25 cellular contexts compared by ENCODE assay signal in genomic region chr22:44823396-44823795, GRCh38.
A peak's percentile ranks its signal among the peaks of the same experiment; 100 is the strongest.
DNase-seq lines count a peak whose midpoint lies in the region; ATAC-seq and TF ChIP-seq lines count a peak whose summit lies in the region.
"Had no signal": no experiment of that assay in that cellular context is flagged by ENCODE, and none has a peak within 500 bp of the region (broad histone marks: within the 10 kb centered on the region; RNA-seq: fewer than 3 reads in every experiment).

No MANE protein-coding gene starts in this region.

- H3K27me3 ChIP-seq in breast epithelium (no peaks in the 10 kb centered on the region), HCT116 (ENCODE audit: insufficient read depth, low read length) (no peaks in the 10 kb centered on the region), neuronal stem cell (ENCODE audit: control insufficient read depth in 3 of 3, insufficient read depth in 3 of 3, low read depth in 1 of 3, low read length in 3 of 3) (peaks cover 0 to 11% (median 0%) of the 10 kb centered on the region in 3 experiments)
- H3K27me3 ChIP-seq: BE2C had no signal

- no peak overlapping the region for H3K4ac ChIP-seq in neuronal stem cell (ENCODE audit: low read length)

- no peaks in the 10 kb centered on the region for H3K4me1 Mint-ChIP-seq in MCF 10A (ENCODE audit: insufficient read depth, unreplicated experiment)
- H3K4me1 Mint-ChIP-seq in type B pancreatic cell (ENCODE audit: unreplicated experiment): peaks cover 7% of the 10 kb centered on the region
- no peaks in the 10 kb centered on the region for H3K4me1 Mint-ChIP-seq in activated CD4-positive, alpha-beta T cell treated with anti-CD3 and anti-CD28 coated beads, Interleukin-2, amount 10 ng/mL, durations not matched to agents 7 days and 5 days

- WGBS in neuronal stem cell (ENCODE audit: extremely low coverage in 2 of 2, insufficient read length in 2 of 2, insufficient replicate concordance in 1 of 2), 2 donors: no CpG with 5 or more reads among the region's 8 CpGs

- H4K91ac ChIP-seq in neuronal stem cell (ENCODE audit: low read depth, low read length, poor library complexity): no peak overlapping the region

- TF ChIP-seq POLR2A in breast epithelium (IDR thresholded peaks at IDR 0.05) (no peak), HCT116 (IDR thresholded peaks at IDR 0.05; ENCODE audit: borderline replicate concordance, extremely low read depth, insufficient read depth, insufficient read length) (no peak)

- RAD21 ChIA-PET in HCT116 (lab: Charles Lee; ENCODE audit: low non-redundant PET in 1 of 2, low total read pairs in 2 of 2, uncharacterized antibody in 2 of 2, unreplicated experiment in 2 of 2): no interaction called here

- TF ChIP-seq CTCF in MCF 10A (IDR thresholded peaks at IDR 0.05; ENCODE audit: unreplicated experiment) (no peak), breast epithelium (IDR thresholded peaks at IDR 0.05) (no peak), HCT116 (IDR thresholded peaks at IDR 0.05 in 2 of 3, conservative IDR thresholded peaks at IDR 0.05 in 1 of 3; ENCODE audit: borderline replicate concordance in 1 of 3, insufficient read depth in 1 of 3, low read depth in 2 of 3, low read length in 2 of 3) (no peak), type B pancreatic cell (conservative IDR thresholded peaks at IDR 0.05) (no peak)

- POLR2A ChIA-PET in MCF 10A (lab: Yijun Ruan, JAX): no interaction called here
- POLR2A ChIA-PET in HCT116 (lab: Charles Lee): no interaction called here
- POLR2A ChIA-PET in activated CD4-positive, alpha-beta T cell treated with anti-CD3 and anti-CD28 coated beads, Interleukin-2, amount 10 ng/mL, durations not matched to agents 7 days and 5 days (lab: Charles Lee): no interaction called here

- H3K27ac ChIP-seq in breast epithelium (no peak overlapping the region), HCT116 (ENCODE audit: low read depth, low read length) (no peak overlapping the region), neuronal stem cell (replicated peaks; ENCODE audit: low read length) (no peak overlapping the region)
- H3K27ac ChIP-seq: RWPE1 had no signal

- CTCF ChIA-PET in MCF 10A (lab: Yijun Ruan, JAX): interaction anchor here (0.6 to 1.8 kb wide), 4 partner anchors 31 to 260 kb away, joined by 3 to 11 read pairs (median 5); no protein-coding TSS in a partner anchor
- CTCF ChIA-PET in HCT116 (lab: Charles Lee): no interaction called here
- CTCF ChIA-PET in activated CD4-positive, alpha-beta T cell treated with anti-CD3 and anti-CD28 coated beads, Interleukin-2, amount 10 ng/mL, durations not matched to agents 7 days and 5 days (lab: Charles Lee): no interaction called here

- H3K4me3 ChIP-seq in breast epithelium (no peak overlapping the region), HCT116 (replicated peaks in 1 of 2; ENCODE audit: low read depth in 1 of 2, low read length in 2 of 2) (no peak overlapping the region), neuronal stem cell (ENCODE audit: low read length in 2 of 2) (no peak overlapping the region)

- H2BK15ac ChIP-seq in neuronal stem cell (ENCODE audit: low read length): no peak overlapping the region

- no peak overlapping the region for H3K18ac ChIP-seq in neuronal stem cell (ENCODE audit: low read length)

- intact Hi-C loops in MCF 10A (cut with micrococcal nuclease) (loop anchor here (5.0 kb wide), 3 partner anchors 139 to 439 kb away; no protein-coding TSS in a partner anchor), breast epithelium (cut with DNase I; ENCODE audit: low total_unique reads) (loop anchor here (10.0 kb wide), 1 partner anchor 271 kb away; no protein-coding TSS in a partner anchor), HCT116 (cut with micrococcal nuclease) (loop anchor here (5.0 kb wide), 2 partner anchors 154 to 274 kb away; no protein-coding TSS in a partner anchor)

- H3K9me3 Mint-ChIP-seq in MCF 10A (ENCODE audit: unreplicated experiment): no peaks in the 10 kb centered on the region
- H3K9me3 Mint-ChIP-seq in type B pancreatic cell: no peaks in the 10 kb centered on the region
- H3K9me3 Mint-ChIP-seq in activated CD4-positive, alpha-beta T cell treated with anti-CD3 and anti-CD28 coated beads, Interleukin-2, amount 10 ng/mL, durations not matched to agents 7 days and 5 days: no peaks in the 10 kb centered on the region
- H3K9me3 Mint-ChIP-seq: HFFc6 had no signal

- peak overlapping the region; percentile 76 for H3K27ac Mint-ChIP-seq in MCF 10A (ENCODE audit: low read depth, unreplicated experiment)
- H3K27ac Mint-ChIP-seq in type B pancreatic cell: peak overlapping the region; percentile 64
- H3K27ac Mint-ChIP-seq in activated CD4-positive, alpha-beta T cell treated with anti-CD3 and anti-CD28 coated beads, Interleukin-2, amount 10 ng/mL, durations not matched to agents 7 days and 5 days: no peak overlapping the region
- H3K27ac Mint-ChIP-seq: HFFc6 had no signal

- DNase-seq in MCF 10A (ENCODE audit: unreplicated experiment) (no peak), breast epithelium (ENCODE audit: low spot score in 2 of 2) (no peak), HCT116 (ENCODE audit: low read depth, low spot score) (no peak), neuronal stem cell (ENCODE audit: low spot score) (no peak), type B pancreatic cell (ENCODE audit: extremely low spot score, unreplicated experiment) (no peak), inferior parietal cortex (ENCODE audit: extremely low spot score) (no peak), SKM-1 treated with dmso at 0.1 percent for 144 hours (lab: John Stamatoyannopoulos, UW; ENCODE audit: unreplicated experiment) (no peak)
- no peak for DNase-seq in activated CD4-positive, alpha-beta T cell treated with anti-CD3 and anti-CD28 coated beads, Interleukin-2, amount 10 ng/mL, durations not matched to agents 7 days and 5 days
- DNase-seq: 8988T, ACHN, BE2C, DMS153, HFFc6, Karpas-422, NCI-H1092 treated with DMSO at 0.1 percent for 48 hours, NCI-H1436, NCI-H187, NCI-H2081 treated with DMSO at 0.1 percent for 48 hours, NCI-H2171, NCI-H226, NCI-H510A, SIG-M5 had no signal

- H3K36me3 Mint-ChIP-seq in MCF 10A (ENCODE audit: insufficient read depth, unreplicated experiment) (peaks cover 5% of the 10 kb centered on the region), type B pancreatic cell (no peaks in the 10 kb centered on the region)
- no peaks in the 10 kb centered on the region for H3K36me3 Mint-ChIP-seq in activated CD4-positive, alpha-beta T cell treated with anti-CD3 and anti-CD28 coated beads, Interleukin-2, amount 10 ng/mL, durations not matched to agents 7 days and 5 days (ENCODE audit: low read depth)

- H3K79me1 ChIP-seq in neuronal stem cell (ENCODE audit: low read depth, low read length): peaks cover 2% of the 10 kb centered on the region

- H3K79me2 ChIP-seq in HCT116 (ENCODE audit: insufficient read depth, low read length): no peaks in the 10 kb centered on the region

- H3K4me3 Mint-ChIP-seq in MCF 10A (ENCODE audit: unreplicated experiment) (no peak overlapping the region), type B pancreatic cell (no peak overlapping the region)
- H3K4me3 Mint-ChIP-seq in activated CD4-positive, alpha-beta T cell treated with anti-CD3 and anti-CD28 coated beads, Interleukin-2, amount 10 ng/mL, durations not matched to agents 7 days and 5 days: no peak overlapping the region
- H3K4me3 Mint-ChIP-seq: HFFc6 had no signal

- H4K20me1 ChIP-seq in HCT116 (ENCODE audit: insufficient read depth): no peaks in the 10 kb centered on the region

- H3K36me3 ChIP-seq in breast epithelium (no peaks in the 10 kb centered on the region), HCT116 (ENCODE audit: control insufficient read depth in 1 of 2, insufficient read depth in 2 of 2, low read length in 2 of 2) (peaks cover 7 to 23% of the 10 kb centered on the region in 2 experiments; a peak in 3 of 4 replicates), neuronal stem cell (replicated peaks in 1 of 2; ENCODE audit: control insufficient read depth in 2 of 2, insufficient read depth in 2 of 2, low read length in 2 of 2) (no peaks in the 10 kb centered on the region)
- H3K36me3 ChIP-seq: BE2C had no signal

- H3K23ac ChIP-seq in neuronal stem cell (ENCODE audit: low read depth, low read length, poor library complexity): no peak overlapping the region

- no peak overlapping the region for H3K14ac ChIP-seq in neuronal stem cell (ENCODE audit: low read length)

- TF ChIP-seq RAD21 in HCT116 (IDR thresholded peaks at IDR 0.05; ENCODE audit: low read depth): no peak

- H3K9me3 ChIP-seq in breast epithelium: no peaks in the 10 kb centered on the region
- no peaks in the 10 kb centered on the region for H3K9me3 ChIP-seq in HCT116 (ENCODE audit: control insufficient read depth in 1 of 2, insufficient read depth in 1 of 2, low read depth in 1 of 2, low read length in 2 of 2)
- no peaks in the 10 kb centered on the region for H3K9me3 ChIP-seq in neuronal stem cell (replicated peaks in 1 of 2; ENCODE audit: control insufficient read depth in 2 of 2, insufficient read depth in 1 of 2, low read depth in 1 of 2, low read length in 2 of 2)
- H3K9me3 ChIP-seq: BE2C had no signal

- peak overlapping the region; percentile 45 for H4K8ac ChIP-seq in neuronal stem cell (ENCODE audit: low read depth, low read length)

- no peak for ATAC-seq in HCT116
- ATAC-seq: HepG2, Panc1 had no signal

- H3K27me3 Mint-ChIP-seq in MCF 10A (ENCODE audit: insufficient read depth, unreplicated experiment) (no peaks in the 10 kb centered on the region), type B pancreatic cell (no peaks in the 10 kb centered on the region)
- no peaks in the 10 kb centered on the region for H3K27me3 Mint-ChIP-seq in activated CD4-positive, alpha-beta T cell treated with anti-CD3 and anti-CD28 coated beads, Interleukin-2, amount 10 ng/mL, durations not matched to agents 7 days and 5 days

- no peak overlapping the region for H2BK5ac ChIP-seq in neuronal stem cell (ENCODE audit: low read length)

- H2AFZ ChIP-seq in HCT116 (ENCODE audit: low read depth, low read length, poor library complexity, severe bottlenecking) (no peak overlapping the region), neuronal stem cell (ENCODE audit: low read length) (no peak overlapping the region)

- peak overlapping the region; percentile 12 for H2AK5ac ChIP-seq in neuronal stem cell (ENCODE audit: low read depth, low read length)

- no TSS peak for BruUV-seq in MCF 10A (replicated peaks; lab: Mats Ljungman, UMichigan)
- BruUV-seq in HCT116 (replicated peaks; lab: Mats Ljungman, UMichigan): TSS peak; percentile 9

- no peak overlapping the region for H3K4me2 ChIP-seq in HCT116 (ENCODE audit: low read length)
- H3K4me2 ChIP-seq in neuronal stem cell (ENCODE audit: insufficient read depth, low read length, poor library complexity, severe bottlenecking): no peak overlapping the region

- no peaks in the 10 kb centered on the region for H3K4me1 ChIP-seq in breast epithelium
- H3K4me1 ChIP-seq in HCT116 (ENCODE audit: control insufficient read depth in 1 of 2, insufficient read depth in 2 of 2, low read length in 2 of 2): no peaks in the 10 kb centered on the region
- H3K4me1 ChIP-seq in neuronal stem cell (ENCODE audit: control insufficient read depth in 2 of 2, insufficient read depth in 1 of 2, low read depth in 1 of 2, low read length in 2 of 2): no peaks in the 10 kb centered on the region
- H3K4me1 ChIP-seq: BE2C had no signal

- no peaks in the 10 kb centered on the region for H3K9me2 ChIP-seq in HCT116 (ENCODE audit: insufficient read depth)

- no peak overlapping the region for H2BK120ac ChIP-seq in neuronal stem cell (ENCODE audit: low read depth, low read length)

- H3K9ac ChIP-seq in HCT116 (ENCODE audit: low read length): no peak overlapping the region
- H3K9ac ChIP-seq in neuronal stem cell (ENCODE audit: low read depth, low read length, poor library complexity): no peak overlapping the region

- H2BK12ac ChIP-seq in neuronal stem cell (ENCODE audit: low read length): no peak overlapping the region
